In the genomic region with DNA sequence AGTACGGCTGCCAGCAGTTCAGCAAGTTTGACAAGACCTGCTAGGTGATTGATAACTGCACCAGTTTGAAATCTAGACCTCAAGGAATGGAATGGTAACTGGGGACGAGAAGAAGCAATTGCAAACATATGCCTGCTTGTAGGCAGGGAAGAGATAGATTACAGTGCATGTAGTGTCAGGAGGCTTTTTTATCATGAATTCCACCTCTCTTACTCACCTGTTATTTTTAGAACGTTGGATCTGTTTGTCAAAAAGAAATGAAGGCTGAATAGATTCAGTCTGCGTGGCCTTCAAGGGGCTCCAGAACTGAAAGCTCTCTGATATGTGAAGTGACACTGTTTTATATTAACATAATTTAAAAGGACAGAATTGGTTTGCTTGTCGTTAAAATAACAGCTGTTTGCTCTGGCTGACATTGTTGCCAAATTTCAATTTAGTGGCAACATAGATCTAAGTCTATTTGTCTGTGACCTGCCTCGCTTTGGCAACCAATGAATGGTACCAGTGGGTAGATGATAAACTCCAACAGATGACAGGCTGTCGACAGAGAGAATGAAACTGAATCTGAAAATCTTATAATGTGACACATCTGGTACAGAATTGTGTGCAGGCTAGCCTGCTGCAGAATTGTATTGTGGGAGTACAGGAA, we compare ENCODE assay signal across 8 cellular contexts.
A peak's percentile ranks its signal among the peaks of the same experiment; 100 is the strongest.
DNase-seq lines count a peak whose midpoint lies in the region; ATAC-seq lines count a peak whose summit lies in the region.

No MANE protein-coding gene starts in this region.

- peak; percentile 99 for ATAC-seq in GM18498 (IDR thresholded peaks at IDR 0.05; ENCODE audit: unreplicated experiment)
- peak; percentile 98 for ATAC-seq in GM21528 (IDR thresholded peaks at IDR 0.05; ENCODE audit: low FRiP score, unreplicated experiment)

- peak overlapping the region; percentile 73 for H3K18ac ChIP-seq in trophoblast cell (ENCODE audit: low read length)

- H3K14ac ChIP-seq in trophoblast cell (ENCODE audit: low read length): peak overlapping the region; percentile 66

- H4K8ac ChIP-seq in trophoblast cell (ENCODE audit: low read depth, low read length): peak overlapping the region; percentile 60

- H3K4ac ChIP-seq in trophoblast cell (ENCODE audit: low read depth, low read length): peak overlapping the region; percentile 49

- WGBS in trophoblast cell (ENCODE audit: extremely low coverage, insufficient coverage, insufficient read length): no CpG with 5 or more reads among the region's 7 CpGs

- H3K9me3 Mint-ChIP-seq in IgD-negative memory B cell: no peaks in the 10 kb centered on the region

- H3K27me3 Mint-ChIP-seq in IgD-negative memory B cell: no peaks in the 10 kb centered on the region

- H2AK5ac ChIP-seq in trophoblast cell (ENCODE audit: low read length): peak overlapping the region; percentile 69

- H3K23ac ChIP-seq in trophoblast cell (ENCODE audit: low read length): no peak overlapping the region

- H2BK120ac ChIP-seq in trophoblast cell (ENCODE audit: insufficient read depth, low read length, poor library complexity): peak overlapping the region; percentile 86

- no peaks in the 10 kb centered on the region for H3K79me2 ChIP-seq in trophoblast cell (ENCODE audit: control insufficient read depth, insufficient read depth, low read length, poor library complexity)

- H2AFZ ChIP-seq in trophoblast cell (ENCODE audit: insufficient read depth, low read length, poor library complexity): no peak overlapping the region

- H3K9ac ChIP-seq in trophoblast cell (ENCODE audit: low read length): no peak overlapping the region

- peak; percentile 4 for DNase-seq in dermis blood vessel endothelial cell
- peak; percentile 39 to 85 for DNase-seq in trophoblast cell
- DNase-seq in activated CD8-positive, alpha-beta memory T cell treated with anti-CD3 and anti-CD28 coated beads, Interleukin-2, amount 50 U/mL, for 48 hours: no peak
- no peak for DNase-seq in HUDEP-2 (lab: John Stamatoyannopoulos, UW; ENCODE audit: unreplicated experiment in 76 of 76)
- DNase-seq in NCI-H146 treated with DMSO at 0.1 percent for 48 hours (lab: John Stamatoyannopoulos, UW; ENCODE audit: unreplicated experiment): no peak

- peak overlapping the region; percentile 91 for H2BK12ac ChIP-seq in trophoblast cell (ENCODE audit: low read length)

- H3K36me3 Mint-ChIP-seq in IgD-negative memory B cell: peaks cover 3% of the 10 kb centered on the region

- H3K27ac ChIP-seq in trophoblast cell (ENCODE audit: low read depth, low read length): peak overlapping the region; percentile 95

- no peak overlapping the region for H3K27ac Mint-ChIP-seq in IgD-negative memory B cell

- H2BK5ac ChIP-seq in trophoblast cell (ENCODE audit: low read depth, low read length, poor library complexity): peak overlapping the region; percentile 93

- peak overlapping the region; percentile 52 for H4K91ac ChIP-seq in trophoblast cell (ENCODE audit: low read depth, low read length)

- peaks cover 20 to 24% (median 20%) of the 10 kb centered on the region in 3 donors for H3K4me1 Mint-ChIP-seq in IgD-negative memory B cell

- peak overlapping the region; percentile 47 for H3K4me2 ChIP-seq in trophoblast cell (ENCODE audit: low read length)

- no peaks in the 10 kb centered on the region for H3K36me3 ChIP-seq in trophoblast cell (ENCODE audit: control insufficient read depth in 1 of 2, insufficient read depth in 2 of 2, low read length in 2 of 2)

- H3K4me3 Mint-ChIP-seq in IgD-negative memory B cell: peak overlapping the region in 3 of 4 donors; percentile 3 to 39 (median 13)

- no peaks in the 10 kb centered on the region for H3K27me3 ChIP-seq in trophoblast cell (ENCODE audit: insufficient read depth, low read length)

- peaks cover 8% of the 10 kb centered on the region for H3K79me1 ChIP-seq in trophoblast cell (ENCODE audit: low read length)

- H3K9me3 ChIP-seq in trophoblast cell (ENCODE audit: insufficient read depth, low read depth, low read length): no peaks in the 10 kb centered on the region

- H3K4me3 ChIP-seq in trophoblast cell (ENCODE audit: low read depth, low read length): no peak overlapping the region

- peaks cover 6 to 7% of the 10 kb centered on the region in 2 experiments for H3K4me1 ChIP-seq in trophoblast cell (ENCODE audit: control insufficient read depth in 1 of 2, insufficient read depth in 2 of 2, low read length in 2 of 2)

- no peak overlapping the region for H4K12ac ChIP-seq in trophoblast cell (ENCODE audit: low read depth, low read length)

Comparison
In these comparisons a context has a peak if more than half of its experiments do, and no peak if none do; other contexts are left out.
1. DNase-seq: peak in dermis blood vessel endothelial cell (single experiment) and trophoblast cell (2 of 2); none in activated CD8-positive, alpha-beta memory T cell treated with anti-CD3 and anti-CD28 coated beads, Interleukin-2, amount 50 U/mL, for 48 hours (single experiment), HUDEP-2 (0 of 76) and NCI-H146 treated with DMSO at 0.1 percent for 48 hours (single experiment).